In genomic region chr3:139659511-139659910, GRCh38 we compare ENCODE assay signal across 29 cellular contexts.
"Had no signal": no experiment of that assay in that cellular context is flagged by ENCODE, and none has a peak within 500 bp of the region (broad histone marks: within the 10 kb centered on the region; RNA-seq: fewer than 3 reads in every experiment).

No MANE protein-coding gene starts in this region.

- ATAC-seq: stimulated activated effector memory CD8-positive, alpha-beta T cell treated with anti-CD3 and anti-CD28 coated beads, Interleukin-12 subunit alpha, Interleukin-12 subunit beta, amount 100 ng/mL, for 72 hours; stimulated activated memory B cell treated with anti-CD40 and anti-IgM and Interleukin-4, amounts not matched to agents 10 μg/mL and 1 μg/mL and 100 μg/mL, for 72 hours; stimulated activated naive B cell treated with anti-CD40 and anti-IgM and Interleukin-4, amounts not matched to agents 10 μg/mL and 1 μg/mL and 100 μg/mL, for 72 hours; stimulated activated naive CD8-positive, alpha-beta T cell treated with anti-CD3 and anti-CD28 coated beads, Interleukin-15, amount 100 ng/mL, for 72 hours; stimulated activated naive CD8-positive, alpha-beta T cell treated with anti-CD3 and anti-CD28 coated beads, Interleukin-15, Interleukin-2, amounts not matched to agents 100 U/mL and 50 U/mL, for 24 hours; upper lobe of right lung had no signal

- H3K9me3 Mint-ChIP-seq: stimulated activated effector memory CD8-positive, alpha-beta T cell treated with anti-CD3 and anti-CD28 coated beads, Interleukin-12 subunit alpha, Interleukin-12 subunit beta, amount 100 ng/mL, for 72 hours; stimulated activated memory B cell treated with anti-CD40 and anti-IgM and Interleukin-4, amounts not matched to agents 10 μg/mL and 1 μg/mL and 100 μg/mL, for 72 hours; stimulated activated naive B cell treated with anti-CD40 and anti-IgM and Interleukin-4, amounts not matched to agents 10 μg/mL and 1 μg/mL and 100 μg/mL, for 72 hours; stimulated activated naive CD8-positive, alpha-beta T cell treated with anti-CD3 and anti-CD28 coated beads, Interleukin-15, amount 100 ng/mL, for 72 hours; stimulated activated naive CD8-positive, alpha-beta T cell treated with anti-CD3 and anti-CD28 coated beads, Interleukin-15, Interleukin-2, amounts not matched to agents 100 ng/mL and 50 ng/mL, for 24 hours had no signal

- H3K4me3 Mint-ChIP-seq: stimulated activated effector memory CD8-positive, alpha-beta T cell treated with anti-CD3 and anti-CD28 coated beads, Interleukin-12 subunit alpha, Interleukin-12 subunit beta, amount 100 ng/mL, for 72 hours; stimulated activated memory B cell treated with anti-CD40 and anti-IgM and Interleukin-4, amounts not matched to agents 10 μg/mL and 1 μg/mL and 100 μg/mL, for 72 hours; stimulated activated naive B cell treated with anti-CD40 and anti-IgM and Interleukin-4, amounts not matched to agents 10 μg/mL and 1 μg/mL and 100 μg/mL, for 72 hours; stimulated activated naive CD8-positive, alpha-beta T cell treated with anti-CD3 and anti-CD28 coated beads, Interleukin-15, amount 100 ng/mL, for 72 hours; stimulated activated naive CD8-positive, alpha-beta T cell treated with anti-CD3 and anti-CD28 coated beads, Interleukin-15, Interleukin-2, amounts not matched to agents 100 ng/mL and 50 ng/mL, for 24 hours; type B pancreatic cell had no signal

- H3K36me3 ChIP-seq: suprapubic skin, thoracic aorta, thyroid gland, tibial artery, transverse colon, upper lobe of left lung, upper lobe of right lung, uterus, vagina had no signal

- H3K27ac Mint-ChIP-seq: stimulated activated effector memory CD8-positive, alpha-beta T cell treated with anti-CD3 and anti-CD28 coated beads, Interleukin-12 subunit alpha, Interleukin-12 subunit beta, amount 100 ng/mL, for 72 hours; stimulated activated memory B cell treated with anti-CD40 and anti-IgM and Interleukin-4, amounts not matched to agents 10 μg/mL and 1 μg/mL and 100 μg/mL, for 72 hours; stimulated activated naive B cell treated with anti-CD40 and anti-IgM and Interleukin-4, amounts not matched to agents 10 μg/mL and 1 μg/mL and 100 μg/mL, for 72 hours; stimulated activated naive CD8-positive, alpha-beta T cell treated with anti-CD3 and anti-CD28 coated beads, Interleukin-15, amount 100 ng/mL, for 72 hours; stimulated activated naive CD8-positive, alpha-beta T cell treated with anti-CD3 and anti-CD28 coated beads, Interleukin-15, Interleukin-2, amounts not matched to agents 100 ng/mL and 50 ng/mL, for 24 hours; type B pancreatic cell had no signal

- H3K27me3 ChIP-seq: stomach, suprapubic skin, testis, thyroid gland, tibial artery, tibial nerve, transverse colon, upper lobe of left lung, upper lobe of right lung, uterus, vagina had no signal

- FAIRE-seq: urothelium cell line had no signal

- H3K9me3 ChIP-seq: stomach, suprapubic skin, testis, thoracic aorta, thyroid gland, tibial artery, tibial nerve, transverse colon, upper lobe of left lung, upper lobe of right lung, uterus, vagina had no signal

- H3K4me1 ChIP-seq: testis, tibial artery, tibial nerve, upper lobe of left lung, upper lobe of right lung, uterus had no signal

- H3K36me3 Mint-ChIP-seq: stimulated activated effector memory CD8-positive, alpha-beta T cell treated with anti-CD3 and anti-CD28 coated beads, Interleukin-12 subunit alpha, Interleukin-12 subunit beta, amount 100 ng/mL, for 72 hours; stimulated activated memory B cell treated with anti-CD40 and anti-IgM and Interleukin-4, amounts not matched to agents 10 μg/mL and 1 μg/mL and 100 μg/mL, for 72 hours had no signal

- H3K4me1 Mint-ChIP-seq: stimulated activated effector memory CD8-positive, alpha-beta T cell treated with anti-CD3 and anti-CD28 coated beads, Interleukin-12 subunit alpha, Interleukin-12 subunit beta, amount 100 ng/mL, for 72 hours; stimulated activated memory B cell treated with anti-CD40 and anti-IgM and Interleukin-4, amounts not matched to agents 10 μg/mL and 1 μg/mL and 100 μg/mL, for 72 hours; stimulated activated naive B cell treated with anti-CD40 and anti-IgM and Interleukin-4, amounts not matched to agents 10 μg/mL and 1 μg/mL and 100 μg/mL, for 72 hours; stimulated activated naive CD8-positive, alpha-beta T cell treated with anti-CD3 and anti-CD28 coated beads, Interleukin-15, amount 100 ng/mL, for 72 hours had no signal

- DNase-seq: stimulated activated CD4-positive, alpha-beta T cell treated with anti-CD3 and anti-CD28 coated beads, Interleukin-2, amount 100 ng/mL, for 48 hours; stimulated activated CD4-positive, alpha-beta T cell treated with anti-CD3 and anti-CD28 coated beads, Interleukin-4, amount 100 ng/mL, for 1 hour; stimulated activated CD4-positive, alpha-beta T cell treated with anti-CD3 and anti-CD28 coated beads, Interleukin-4, amount 100 ng/mL, for 24 hours; stimulated activated CD4-positive, alpha-beta T cell treated with anti-CD3 and anti-CD28 coated beads, Interleukin-4, amount 100 ng/mL, for 4 hours; stimulated activated CD8-positive, alpha-beta memory T cell treated with anti-CD3 and anti-CD28 coated beads, Interleukin-4, amount 100 ng/mL, for 48 hours; stimulated activated naive B cell treated with anti-CD40 and anti-IgM and Interleukin-4, amounts not matched to agents 10 μg/mL and 1 μg/mL and 100 μg/mL, for 72 hours; stimulated activated naive CD4-positive, alpha-beta T cell; stimulated activated naive CD4-positive, alpha-beta T cell treated with Interleukin-2 at 50 U/mL for 16 hours; stimulated activated naive CD8-positive, alpha-beta T cell treated with anti-CD3 and anti-CD28 coated beads, Interleukin-15, amount 100 ng/mL, for 72 hours; stimulated activated naive CD8-positive, alpha-beta T cell treated with anti-CD3 and anti-CD28 coated beads, Interleukin-15, Interleukin-2, amounts not matched to agents 100 U/mL and 50 U/mL, for 24 hours; stomach; substantia nigra; testis; thyroid gland; tibial artery; transverse colon; trophoblast cell; upper lobe of right lung; uterus had no signal

- H3K27me3 Mint-ChIP-seq: stimulated activated memory B cell treated with anti-CD40 and anti-IgM and Interleukin-4, amounts not matched to agents 10 μg/mL and 1 μg/mL and 100 μg/mL, for 72 hours; stimulated activated naive B cell treated with anti-CD40 and anti-IgM and Interleukin-4, amounts not matched to agents 10 μg/mL and 1 μg/mL and 100 μg/mL, for 72 hours; stimulated activated naive CD8-positive, alpha-beta T cell treated with anti-CD3 and anti-CD28 coated beads, Interleukin-15, amount 100 ng/mL, for 72 hours; stimulated activated naive CD8-positive, alpha-beta T cell treated with anti-CD3 and anti-CD28 coated beads, Interleukin-15, Interleukin-2, amounts not matched to agents 100 ng/mL and 50 ng/mL, for 24 hours; type B pancreatic cell had no signal

- H3K4me3 ChIP-seq: stomach, suprapubic skin, testis, thoracic aorta, thyroid gland, tibial artery, tibial nerve, transverse colon, upper lobe of left lung, upper lobe of right lung, uterus, vagina had no signal

- H3K27ac ChIP-seq: stomach, suprapubic skin, testis, thoracic aorta, thyroid gland, tibial artery, tibial nerve, transverse colon, upper lobe of left lung, upper lobe of right lung, uterus, vagina had no signal
